ENCODE assay signal across 29 cellular contexts in the genomic region with DNA sequence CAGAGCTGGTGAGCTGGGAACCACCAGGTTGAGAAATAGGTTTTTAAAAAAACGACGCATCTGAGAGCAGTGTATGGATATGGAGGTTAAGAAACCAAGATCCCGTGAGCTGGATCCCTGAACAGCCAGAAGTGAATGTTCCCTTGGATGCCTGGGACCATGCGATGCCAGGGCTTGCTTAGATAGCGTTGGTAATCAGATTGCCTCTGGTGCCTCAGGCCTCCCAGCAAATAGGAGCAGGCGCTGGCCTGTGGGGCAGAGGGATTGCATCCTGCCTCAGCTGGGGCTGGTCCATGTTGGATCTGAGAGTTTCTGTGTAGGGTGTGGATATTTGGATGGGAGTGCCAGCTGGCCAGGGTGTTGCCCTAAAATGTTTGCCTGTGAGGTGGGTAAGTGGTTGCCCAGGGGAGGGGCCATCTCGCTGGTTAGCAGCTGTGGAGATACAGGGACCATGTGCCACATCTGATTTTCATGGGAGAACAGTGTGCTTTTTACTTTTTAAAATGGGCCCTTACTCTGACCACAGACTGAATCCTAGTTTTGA.
"Had no signal": no experiment of that assay in that cellular context is flagged by ENCODE, and none has a peak within 500 bp of the region (broad histone marks: within the 10 kb centered on the region; RNA-seq: fewer than 3 reads in every experiment).

No MANE protein-coding gene starts in this region.

- H3K4me1 ChIP-seq: colonic mucosa, pancreas had no signal

- DNase-seq: activated CD4-positive, alpha-beta T cell treated with anti-CD3 and anti-CD28 coated beads for 36 hours; activated CD4-positive, alpha-beta T cell treated with anti-CD3 and anti-CD28 coated beads, Interleukin-2, amount 50 U/mL, for 48 hours; activated effector memory CD4-positive, alpha-beta T cell treated with Interleukin-2 at 50 U/mL for 16 hours; activated naive CD4-positive, alpha-beta T cell treated with anti-CD3 and anti-CD28 coated beads, Interleukin-2, amount 50 U/mL, for 16 hours; activated T-cell treated with anti-CD3 and anti-CD28 coated beads, Interleukin-2, amount 50 U/mL, for 72 hours; brain microvascular endothelial cell; central memory CD4-positive, alpha-beta T cell; colonic mucosa; glutamatergic neuron; immature natural killer cell; kidney glomerular epithelial cell; left ventricle myocardium inferior; nephron progenitor cell; stimulated activated CD4-positive, alpha-beta T cell treated with anti-CD3 and anti-CD28 coated beads, Interleukin-2, amount 100 ng/mL, for 24 hours; T-cell; T1000 had no signal

- H3K9me3 Mint-ChIP-seq: activated T-cell treated with anti-CD3 and anti-CD28 coated beads, Interleukin-2, amount 50 U/mL, for 72 hours; immature natural killer cell; mesothelial cell of epicardium; nephron progenitor cell; stimulated activated memory B cell treated with anti-CD40 and anti-IgM and Interleukin-4, amounts not matched to agents 10 μg/mL and 1 μg/mL and 100 μg/mL, for 72 hours; T-cell; type B pancreatic cell; WTC11 had no signal

- H3K27ac Mint-ChIP-seq: activated CD4-positive, alpha-beta T cell treated with anti-CD3 and anti-CD28 coated beads for 36 hours; activated T-cell treated with anti-CD3 and anti-CD28 coated beads, Interleukin-2, amount 50 U/mL, for 72 hours; mesothelial cell of epicardium; nephron progenitor cell; stimulated activated memory B cell treated with anti-CD40 and anti-IgM and Interleukin-4, amounts not matched to agents 10 μg/mL and 1 μg/mL and 100 μg/mL, for 72 hours; T-cell; type B pancreatic cell; WTC11 had no signal

- FAIRE-seq: frontal cortex, pancreas had no signal

- H3K4me1 Mint-ChIP-seq: activated CD4-positive, alpha-beta T cell treated with anti-CD3 and anti-CD28 coated beads for 36 hours; immature natural killer cell; mesothelial cell of epicardium; nephron progenitor cell; WTC11 had no signal

- H3K27me3 ChIP-seq: ascending aorta, brain microvascular endothelial cell, colonic mucosa, esophagus muscularis mucosa, hepatocyte, pancreas had no signal

- H3K4me3 ChIP-seq: ascending aorta, colonic mucosa, esophagus muscularis mucosa, hepatocyte, left ventricle myocardium inferior, pancreas, SK-N-MC, skin epidermis, thoracic aorta had no signal

- H3K27ac ChIP-seq: ascending aorta, brain microvascular endothelial cell, colonic mucosa, esophagus muscularis mucosa, hepatocyte, left ventricle myocardium inferior, pancreas, SK-N-MC, skin epidermis, thoracic aorta had no signal

- H3K4me3 Mint-ChIP-seq: activated CD4-positive, alpha-beta T cell treated with anti-CD3 and anti-CD28 coated beads for 36 hours; activated T-cell treated with anti-CD3 and anti-CD28 coated beads, Interleukin-2, amount 50 U/mL, for 72 hours; immature natural killer cell; mesothelial cell of epicardium; nephron progenitor cell; stimulated activated memory B cell treated with anti-CD40 and anti-IgM and Interleukin-4, amounts not matched to agents 10 μg/mL and 1 μg/mL and 100 μg/mL, for 72 hours; T-cell; type B pancreatic cell; WTC11 had no signal

- H3K27me3 Mint-ChIP-seq: activated CD4-positive, alpha-beta T cell treated with anti-CD3 and anti-CD28 coated beads for 36 hours; stimulated activated memory B cell treated with anti-CD40 and anti-IgM and Interleukin-4, amounts not matched to agents 10 μg/mL and 1 μg/mL and 100 μg/mL, for 72 hours; T-cell; type B pancreatic cell had no signal

- H3K9me3 ChIP-seq: ascending aorta, colonic mucosa, esophagus muscularis mucosa, left ventricle myocardium inferior, pancreas, thoracic aorta had no signal

- ATAC-seq: activated CD4-positive, alpha-beta T cell treated with anti-CD3 and anti-CD28 coated beads for 36 hours; activated T-cell treated with anti-CD3 and anti-CD28 coated beads, Interleukin-2, amount 50 U/mL, for 72 hours; pancreas; right cardiac atrium; stimulated activated memory B cell treated with anti-CD40 and anti-IgM and Interleukin-4, amounts not matched to agents 10 μg/mL and 1 μg/mL and 100 μg/mL, for 72 hours; T-cell; WTC11 had no signal
